In genomic region chr20:33474963-33475362, GRCh38 we compare ENCODE assay signal across 13 cellular contexts.
"Had no signal": no experiment of that assay in that cellular context is flagged by ENCODE, and none has a peak within 500 bp of the region (broad histone marks: within the 10 kb centered on the region; RNA-seq: fewer than 3 reads in every experiment).

No MANE protein-coding gene starts in this region.

- H3K9me3 ChIP-seq: gastrocnemius medialis, left ventricle myocardium inferior, tibial artery had no signal

- ATAC-seq: activated CD4-positive, alpha-beta T cell treated with anti-CD3 and anti-CD28 coated beads for 36 hours; activated naive CD4-positive, alpha-beta T cell treated with anti-CD3 and anti-CD28 coated beads, Interleukin-2, amount 50 U/mL, for 72 hours; esophagus mucosa; gastrocnemius medialis had no signal

- H3K27ac ChIP-seq: gastrocnemius medialis, left ventricle myocardium inferior, tibial artery had no signal

- H3K4me1 ChIP-seq: gastrocnemius medialis, left ventricle myocardium inferior, tibial artery had no signal

- DNase-seq: activated CD4-positive, alpha-beta T cell treated with anti-CD3 and anti-CD28 coated beads for 36 hours; activated CD4-positive, alpha-beta T cell treated with anti-CD3 and anti-CD28 coated beads, Interleukin-2, amount 50 U/mL, for 48 hours; activated gamma-delta T cell treated with Interleukin-2 at 50 U/mL for 16 hours; effector CD4-positive, alpha-beta T cell; gastrocnemius medialis; left ventricle myocardium inferior; mammary epithelial cell; midbrain; stimulated activated CD8-positive, alpha-beta memory T cell treated with anti-CD3 and anti-CD28 coated beads, Interleukin-4, amount 100 ng/mL, for 48 hours; stimulated activated naive CD4-positive, alpha-beta T cell treated with Interleukin-2 at 50 U/mL for 16 hours; tibial artery had no signal

- H3K36me3 ChIP-seq: gastrocnemius medialis, left ventricle myocardium inferior, tibial artery had no signal

- H3K4me3 ChIP-seq: gastrocnemius medialis, left ventricle myocardium inferior, tibial artery had no signal
